Comparison of ENCODE assay signal across 29 cellular contexts in genomic region chr18:31426021-31426420, GRCh38. TPM values are rescaled to one million over a fixed set of nuclear protein-coding genes. Genes with fewer than 3 reads are reported as not detected.
DNase-seq lines count a peak whose midpoint lies in the region; ATAC-seq, FAIRE-seq and TF ChIP-seq lines count a peak whose summit lies in the region.
"Had no signal": no experiment of that assay in that cellular context is flagged by ENCODE, and none has a peak within 500 bp of the region (broad histone marks: within the 10 kb centered on the region; RNA-seq: fewer than 3 reads in every experiment).

No MANE protein-coding gene starts in this region.

- DNase-seq in D721Med (ENCODE audit: insufficient read length, low spot score) = no peak
- DNase-seq in mammary epithelial cell = peak; percentile 49
- DNase-seq in foreskin keratinocyte = peak in 1 of 2 donors; percentile 62
- no peak for DNase-seq in smooth muscle cell (lab: John Stamatoyannopoulos, UW; ENCODE audit: unreplicated experiment)
- DNase-seq in EL = no peak
- no peak for DNase-seq in activated CD4-positive, alpha-beta T cell treated with anti-CD3 and anti-CD28 coated beads for 48 hours
- no peak for DNase-seq in posterior vena cava (ENCODE audit: low spot score)
- DNase-seq: 8988T; CD4-positive, CD25-positive, alpha-beta regulatory T cell; H9; Kasumi-1; MV-4-11; NCI-H1105; NCI-H1436 treated with DMSO at 0.1 percent for 48 hours; NCI-H187 treated with DMSO at 0.1 percent for 48 hours; NCI-H2107; NCI-H524 treated with DMSO at 0.1 percent for 48 hours; NCI-H774; SJCRH30 had no signal

- peaks cover 30% of the 10 kb centered on the region for H3K4me1 ChIP-seq in mammary epithelial cell (ENCODE audit: insufficient read depth, low read length)
- H3K4me1 ChIP-seq in foreskin keratinocyte = peaks cover 56% of the 10 kb centered on the region
- H3K4me1 ChIP-seq in smooth muscle cell (ENCODE audit: low read depth) = no peaks in the 10 kb centered on the region
- H3K4me1 ChIP-seq: BLaER1, SJCRH30 had no signal

- H3K4me2 ChIP-seq in mammary epithelial cell (ENCODE audit: insufficient read depth, low read depth, low read length) (peak overlapping the region; percentile 49), smooth muscle cell (peak overlapping the region; percentile 8)
- H3K4me2 ChIP-seq: BLaER1, GM23338 had no signal

- WGBS in mammary epithelial cell (ENCODE audit: low coverage, missing lambda C conversion rate) = 50% methylated on average over 2 of the region's 2 CpGs
- WGBS in smooth muscle cell (ENCODE audit: low lambda C conversion rate) = 88% methylated on average over 2 of the region's 2 CpGs

- no peak for TF ChIP-seq CTCF in D721Med (IDR thresholded peaks at IDR 0.05; ENCODE audit: insufficient read depth, missing control alignments)
- no peak for TF ChIP-seq CTCF in mammary epithelial cell (conservative IDR thresholded peaks at IDR 0.05 in 1 of 2, IDR thresholded peaks at IDR 0.05 in 1 of 2; ENCODE audit: extremely low read depth in 1 of 2, insufficient read depth in 1 of 2, low read depth in 1 of 2, low read length in 2 of 2)
- TF ChIP-seq CTCF in foreskin keratinocyte (conservative IDR thresholded peaks at IDR 0.05) = no peak
- TF ChIP-seq CTCF in smooth muscle cell (IDR thresholded peaks at IDR 0.05; ENCODE audit: borderline replicate concordance, insufficient read depth, poor library complexity, severe bottlenecking) = no peak

- intact Hi-C loops in mammary epithelial cell (cut with micrococcal nuclease) (loop anchor here (10.0 kb wide), 1 partner anchor 321 kb away; the partner anchor contains the start of gene DSC2), posterior vena cava (cut with DNase I) (no loop called here)

- ATAC-seq in foreskin keratinocyte = peak; percentile 45
- ATAC-seq in GM18867 (IDR thresholded peaks at IDR 0.05; ENCODE audit: unreplicated experiment) = no peak
- ATAC-seq: GM23338, HepG2, Right ventricle myocardium inferior had no signal

- CTCF ChIA-PET in mammary epithelial cell (lab: Charles Lee; ENCODE audit: low non-redundant PET) = no interaction called here

- H3K4me3 ChIP-seq in mammary epithelial cell (replicated peaks in 1 of 3; ENCODE audit: insufficient read depth in 1 of 3, low read depth in 2 of 3, low read length in 3 of 3) (no peak overlapping the region), smooth muscle cell (no peak overlapping the region)
- H3K4me3 ChIP-seq: BLaER1, GM23338, SJCRH30 had no signal

- in situ Hi-C loops in mammary epithelial cell (cut with MboI; ENCODE audit: low sequenced_read_pairs in 2 of 2) = loop anchor here in 1 of 2 donors (25.0 kb wide), 1 partner anchor 164 kb away; no protein-coding TSS in a partner anchor

- H3K36me3 ChIP-seq in mammary epithelial cell (ENCODE audit: insufficient read depth, low read length) (no peaks in the 10 kb centered on the region), smooth muscle cell (ENCODE audit: low read depth) (no peaks in the 10 kb centered on the region)
- H3K36me3 ChIP-seq: BLaER1, SJCRH30 had no signal

- no TSS peak for BruUV-seq in mammary epithelial cell (replicated peaks; lab: Mats Ljungman, UMichigan)

- H3K9ac ChIP-seq in mammary epithelial cell (ENCODE audit: insufficient read depth, low read length) (no peak overlapping the region), smooth muscle cell (ENCODE audit: low read depth) (no peak overlapping the region)
- H3K9ac ChIP-seq: BLaER1 had no signal

- FAIRE-seq in D721Med (lab: Jason Lieb, UNC) = peak; percentile 38
- FAIRE-seq: HepG2, RCC 7860 had no signal

- H3K9me3 ChIP-seq in mammary epithelial cell (replicated peaks; ENCODE audit: insufficient read depth, low read length) (no peaks in the 10 kb centered on the region), smooth muscle cell (replicated peaks; ENCODE audit: low read depth) (no peaks in the 10 kb centered on the region)
- H3K9me3 ChIP-seq: BLaER1, SJCRH30 had no signal

- H2AFZ ChIP-seq in mammary epithelial cell (ENCODE audit: low read depth, low read length) = peak overlapping the region; percentile 75
- peak overlapping the region; percentile 16 for H2AFZ ChIP-seq in smooth muscle cell (ENCODE audit: low read depth)
- H2AFZ ChIP-seq: GM23338 had no signal

- H3K27ac ChIP-seq in mammary epithelial cell (ENCODE audit: insufficient read depth, low read depth, low read length) = peak overlapping the region; percentile 52
- peak overlapping the region; percentile 82 for H3K27ac ChIP-seq in foreskin keratinocyte
- H3K27ac ChIP-seq in smooth muscle cell (ENCODE audit: low read depth) = peak overlapping the region; percentile 13
- H3K27ac ChIP-seq: BLaER1, SJCRH30 had no signal

- H3K79me2 ChIP-seq in mammary epithelial cell (ENCODE audit: insufficient read depth, low read length) (no peaks in the 10 kb centered on the region), smooth muscle cell (ENCODE audit: low read depth) (no peaks in the 10 kb centered on the region)

- H3K27me3 ChIP-seq in mammary epithelial cell (ENCODE audit: insufficient read depth, low read length) = no peaks in the 10 kb centered on the region
- H3K27me3 ChIP-seq in foreskin keratinocyte = no peaks in the 10 kb centered on the region
- no peaks in the 10 kb centered on the region for H3K27me3 ChIP-seq in smooth muscle cell (ENCODE audit: low read depth)
- H3K27me3 ChIP-seq: BLaER1, SJCRH30 had no signal

- H4K20me1 ChIP-seq in mammary epithelial cell (ENCODE audit: insufficient read depth, low read length) (no peaks in the 10 kb centered on the region), smooth muscle cell (ENCODE audit: low read depth) (no peaks in the 10 kb centered on the region)
- H4K20me1 ChIP-seq: BLaER1 had no signal

- no peaks in the 10 kb centered on the region for H3F3A ChIP-seq in smooth muscle cell (ENCODE audit: low read depth)

- dilution Hi-C loops in mammary epithelial cell (cut with HindIII; ENCODE audit: low sequenced_read_pairs) = no loop called here

RNA-seq across cellular contexts. Expression of gene DSG3, which starts 21.5 kb away (rescaled TPM):
- total RNA-seq in mammary epithelial cell = 100 to 1,000 TPM; 183 to 383 TPM
- 130 TPM for polyA plus RNA-seq in mammary epithelial cell
- polyA minus RNA-seq in mammary epithelial cell = 139 TPM
- 73.1 and 102 TPM in 2 replicates for total RNA-seq in foreskin keratinocyte
- 18.4 and 20.3 TPM in 2 replicates for polyA plus RNA-seq in foreskin keratinocyte
- total RNA-seq in smooth muscle cell = 42.9 and 44.8 TPM in 2 replicates
- polyA plus RNA-seq in smooth muscle cell = 4.9 and 10.6 TPM in 2 replicates
- not detected for total RNA-seq in posterior vena cava
- total RNA-seq: CD4-positive, CD25-positive, alpha-beta regulatory T cell; G401; HepG2; HT1080; M059J; Right ventricle myocardium inferior; SJCRH30 had no signal
- polyA plus RNA-seq: AG04450; CD4-positive, CD25-positive, alpha-beta regulatory T cell; HepG2 had no signal

RNA-seq across cellular contexts. Expression of gene DSG4, which starts 49.4 kb away (rescaled TPM):
- total RNA-seq in mammary epithelial cell (under 1 TPM; under 0.01 to 0.28 TPM), foreskin keratinocyte (0.04 TPM in 1 of 2 replicates, not detected in the other), smooth muscle cell (0.27 and 0.94 TPM in 2 replicates), posterior vena cava (not detected)
- polyA plus RNA-seq in mammary epithelial cell (0.15 TPM), foreskin keratinocyte (not detected in 2 replicates), smooth muscle cell (not detected in 2 replicates)
- not detected for polyA minus RNA-seq in mammary epithelial cell
- total RNA-seq: CD4-positive, CD25-positive, alpha-beta regulatory T cell; G401; GM23338; H9; HepG2; HT1080; M059J; Right ventricle myocardium inferior; SJCRH30 had no signal
- polyA plus RNA-seq: AG04450; CD4-positive, CD25-positive, alpha-beta regulatory T cell; GM23338 had no signal

Comparison
In these comparisons a context has a peak if more than half of its experiments do, and no peak if none do; other contexts are left out.
1. H3K27ac ChIP-seq: peak in every context shown above with its lines; median percentile 82 in foreskin keratinocyte; 52 in mammary epithelial cell; 13 in smooth muscle cell.
2. RNA of gene DSG3, which starts 21.5 kb away (total RNA-seq): 183 to 383 TPM in mammary epithelial cell, 73.1 to 102 TPM in foreskin keratinocyte and 42.9 to 44.8 TPM in smooth muscle cell; not detected in posterior vena cava; every median in the first group is over 10 times any median in the second.